20 cellular contexts compared by ENCODE assay signal in genomic region chr7:28747854-28748253, GRCh38.
DNase-seq lines count a peak whose midpoint lies in the region; ATAC-seq, FAIRE-seq and TF ChIP-seq lines count a peak whose summit lies in the region.
"Had no signal": no experiment of that assay in that cellular context is flagged by ENCODE, and none has a peak within 500 bp of the region (broad histone marks: within the 10 kb centered on the region; RNA-seq: fewer than 3 reads in every experiment).

No MANE protein-coding gene starts in this region.

- no peak for FAIRE-seq in astrocyte (lab: Jason Lieb, UNC)
- FAIRE-seq: K562 had no signal

- intact Hi-C loops in sciatic nerve (cut with DNase I), result no loop called here

- no peak overlapping the region for H3K9ac ChIP-seq in astrocyte (ENCODE audit: low read length)

- no peaks in the 10 kb centered on the region for H3K9me2 ChIP-seq in GM23338 (ENCODE audit: insufficient read depth)

- ATAC-seq in GM23338 (no peak; the same call in 2 of the 3 replicates), sciatic nerve (peak; percentile 48), GM21528 (IDR thresholded peaks at IDR 0.05; ENCODE audit: low FRiP score, unreplicated experiment) (no peak)
- ATAC-seq: K562 had no signal

- H3K4me1 Mint-ChIP-seq in GM23338 (peaks cover 20% of the 10 kb centered on the region), astrocyte (ENCODE audit: low read depth, unreplicated experiment) (peaks cover 55% of the 10 kb centered on the region), glutamatergic neuron (ENCODE audit: low read depth, unreplicated experiment) (peaks cover 29% of the 10 kb centered on the region)
- H3K4me1 Mint-ChIP-seq: CD4-positive, CD25-positive, alpha-beta regulatory T cell had no signal

- H3K27me3 Mint-ChIP-seq in GM23338 (ENCODE audit: insufficient read depth, low read depth, poor library complexity) (no peaks in the 10 kb centered on the region), astrocyte (ENCODE audit: low read depth, unreplicated experiment) (no peaks in the 10 kb centered on the region), glutamatergic neuron (ENCODE audit: unreplicated experiment) (no peaks in the 10 kb centered on the region)
- H3K27me3 Mint-ChIP-seq: CD4-positive, CD25-positive, alpha-beta regulatory T cell had no signal

- H3F3A ChIP-seq in GM23338 (replicated peaks; ENCODE audit: low read depth), result no peaks in the 10 kb centered on the region

- H3K4me3 ChIP-seq in GM23338 (no peak overlapping the region), astrocyte (ENCODE audit: insufficient read depth, low read depth, low read length) (no peak overlapping the region)
- H3K4me3 ChIP-seq: K562, SJSA1 had no signal

- H4K20me1 ChIP-seq in GM23338 (replicated peaks; ENCODE audit: insufficient read depth), result no peaks in the 10 kb centered on the region
- H4K20me1 ChIP-seq in astrocyte (ENCODE audit: insufficient read depth, low read length), result peaks cover 6% of the 10 kb centered on the region

- H3K27ac Mint-ChIP-seq in GM23338, result no peak overlapping the region
- peak overlapping the region; percentile 88 for H3K27ac Mint-ChIP-seq in astrocyte (ENCODE audit: unreplicated experiment)
- H3K27ac Mint-ChIP-seq in glutamatergic neuron (ENCODE audit: unreplicated experiment), result peak overlapping the region; percentile 37
- H3K27ac Mint-ChIP-seq: CD4-positive, CD25-positive, alpha-beta regulatory T cell had no signal

- H3K9me3 Mint-ChIP-seq in GM23338 (no peaks in the 10 kb centered on the region), astrocyte (ENCODE audit: unreplicated experiment) (peaks cover 2% of the 10 kb centered on the region), glutamatergic neuron (ENCODE audit: unreplicated experiment) (peaks cover 1% of the 10 kb centered on the region)

- no peak for TF ChIP-seq CTCF in GM23338 (conservative IDR thresholded peaks at IDR 0.05; ENCODE audit: low read depth in 2 of 2)
- TF ChIP-seq CTCF in astrocyte (IDR thresholded peaks at IDR 0.05; ENCODE audit: insufficient read depth, low read depth, low read length), result no peak
- no peak for TF ChIP-seq CTCF in glutamatergic neuron (IDR thresholded peaks at IDR 0.05; ENCODE audit: partially characterized antibody, unreplicated experiment)

- H3K4me1 ChIP-seq in GM23338 (ENCODE audit: insufficient read depth) (no peaks in the 10 kb centered on the region), astrocyte (ENCODE audit: insufficient read depth, low read length) (peaks cover 6% of the 10 kb centered on the region)
- H3K4me1 ChIP-seq: Caco-2 had no signal

- H3K4me2 ChIP-seq in GM23338 (no peak overlapping the region), astrocyte (ENCODE audit: low read length) (no peak overlapping the region)

- no peak overlapping the region for H3K27ac ChIP-seq in GM23338 (ENCODE audit: low read depth)
- no peak overlapping the region for H3K27ac ChIP-seq in astrocyte (ENCODE audit: low read depth, low read length)
- H3K27ac ChIP-seq: SJSA1 had no signal

- H3K79me2 ChIP-seq in GM23338 (replicated peaks; ENCODE audit: insufficient read depth) (no peaks in the 10 kb centered on the region), astrocyte (ENCODE audit: insufficient read depth, low read length) (no peaks in the 10 kb centered on the region)

- no peaks in the 10 kb centered on the region for H3K9me3 ChIP-seq in astrocyte (ENCODE audit: insufficient read depth, low read depth, low read length)
- H3K9me3 ChIP-seq: Caco-2, SJSA1 had no signal

- H3K36me3 Mint-ChIP-seq in GM23338 (ENCODE audit: low read depth) (no peaks in the 10 kb centered on the region), astrocyte (ENCODE audit: low read depth, unreplicated experiment) (no peaks in the 10 kb centered on the region), glutamatergic neuron (ENCODE audit: unreplicated experiment) (no peaks in the 10 kb centered on the region)
- H3K36me3 Mint-ChIP-seq: CD4-positive, CD25-positive, alpha-beta regulatory T cell had no signal

- H3K4me3 Mint-ChIP-seq in GM23338, result no peak overlapping the region
- H3K4me3 Mint-ChIP-seq in astrocyte (ENCODE audit: unreplicated experiment), result no peak overlapping the region
- H3K4me3 Mint-ChIP-seq in glutamatergic neuron (ENCODE audit: unreplicated experiment), result peak overlapping the region; percentile 64
- H3K4me3 Mint-ChIP-seq: CD4-positive, CD25-positive, alpha-beta regulatory T cell had no signal

- H3K36me3 ChIP-seq in GM23338 (ENCODE audit: insufficient read depth) (no peaks in the 10 kb centered on the region), astrocyte (ENCODE audit: insufficient read depth, low read length) (no peaks in the 10 kb centered on the region)
- H3K36me3 ChIP-seq: SJSA1 had no signal

- no peaks in the 10 kb centered on the region for H3K27me3 ChIP-seq in GM23338 (ENCODE audit: insufficient read depth)
- no peaks in the 10 kb centered on the region for H3K27me3 ChIP-seq in astrocyte (ENCODE audit: insufficient read depth, low read length)
- H3K27me3 ChIP-seq: SJSA1 had no signal

- 0 out of 2 replicates have a peak overlapping the region, but pooled peaks have one; percentile 19 for H2AFZ ChIP-seq in GM23338
- no peak overlapping the region for H2AFZ ChIP-seq in astrocyte (ENCODE audit: low read depth, low read length)

- no peak for DNase-seq in GM23338 (ENCODE audit: low spot score)
- no peak for DNase-seq in astrocyte (ENCODE audit: low read depth)
- DNase-seq in glutamatergic neuron, result no peak
- DNase-seq in sciatic nerve (ENCODE audit: low spot score), result no peak
- no peak for DNase-seq in NOMO-1 treated with DMSO at 0.1 percent for 48 hours (lab: John Stamatoyannopoulos, UW; ENCODE audit: unreplicated experiment)
- no peak for DNase-seq in NCI-H1417 treated with DMSO at 0.1 percent for 48 hours (lab: John Stamatoyannopoulos, UW)
- no peak for DNase-seq in LoVo (ENCODE audit: low spot score)
- DNase-seq: 8988T; Caco-2; CD4-positive, CD25-positive, alpha-beta regulatory T cell; GDM1; MV-4-11; NCI-H187; NCI-H2107; NCI-H2227 treated with DMSO at 0.1 percent for 48 hours; NCI-H510A treated with DMSO at 0.1 percent for 48 hours; NCI-H82 had no signal

TF ChIP-seq in GM23338, 12 proteins besides CTCF, POLR2A, EP300 and RAD21 (continues in another document):
- no peak for TF ChIP-seq REST (IDR thresholded peaks at IDR 0.05; ENCODE audit: unreplicated experiment)
